9 cellular contexts compared by ENCODE assay signal in genomic region chr1:204438628-204439027, GRCh38. TPM values are rescaled to one million over a fixed set of nuclear protein-coding genes. Genes with fewer than 3 reads are reported as not detected.
DNase-seq lines count a peak whose midpoint lies in the region; ATAC-seq and TF ChIP-seq lines count a peak whose summit lies in the region.
"Had no signal": no experiment of that assay in that cellular context is flagged by ENCODE, and none has a peak within 500 bp of the region (broad histone marks: within the 10 kb centered on the region; RNA-seq: fewer than 3 reads in every experiment).

No MANE protein-coding gene starts in this region.

- no peak overlapping the region for H3K4ac ChIP-seq in mesenchymal stem cell (ENCODE audit: low read depth in 1 of 2, low read length in 2 of 2)

- no peaks in the 10 kb centered on the region for H3K9me3 ChIP-seq in mesenchymal stem cell (ENCODE audit: control insufficient read depth, low read length)

- peaks cover 5% of the 10 kb centered on the region for H3K4me1 ChIP-seq in mesenchymal stem cell (ENCODE audit: control insufficient read depth, insufficient read depth, low read depth, low read length)

- H4K8ac ChIP-seq in mesenchymal stem cell (ENCODE audit: low read length) = no peak overlapping the region

- no peak overlapping the region for H2AK5ac ChIP-seq in mesenchymal stem cell (ENCODE audit: low read length, severe bottlenecking)

- peaks cover 0 to 20% of the 10 kb centered on the region in 2 experiments for H3K36me3 ChIP-seq in mesenchymal stem cell (ENCODE audit: control insufficient read depth in 1 of 2, insufficient read depth in 2 of 2, low read depth in 1 of 2, low read length in 2 of 2)
- peaks cover 7% of the 10 kb centered on the region for H3K36me3 ChIP-seq in H7 (replicated peaks; ENCODE audit: control insufficient read depth, insufficient read depth, low read length)

- no peak overlapping the region for H4K91ac ChIP-seq in mesenchymal stem cell (ENCODE audit: low read length)

- peak overlapping the region in 1 of 2 experiments; percentile 51 for H3K18ac ChIP-seq in mesenchymal stem cell (ENCODE audit: low read depth in 1 of 2, low read length in 2 of 2)

- peak overlapping the region; percentile 34 for H3K9ac ChIP-seq in mesenchymal stem cell (ENCODE audit: low read length)

- H2BK5ac ChIP-seq in mesenchymal stem cell (ENCODE audit: low read depth, low read length, poor library complexity, severe bottlenecking) = no peak overlapping the region

- no peak overlapping the region for H3K23ac ChIP-seq in mesenchymal stem cell (ENCODE audit: low read length in 2 of 2)

- 63% methylated on average over 7 of the region's 7 CpGs for WGBS in mesenchymal stem cell

- ATAC-seq in GM18868 (IDR thresholded peaks at IDR 0.05; ENCODE audit: unreplicated experiment) = no peak

- DNase-seq in A172 (ENCODE audit: low spot score) (peak; percentile 99), HFF-Myc (ENCODE audit: extremely low read depth, low read depth) (peak; percentile 66), astrocyte of the hippocampus (ENCODE audit: low read depth, low spot score) (peak; percentile 97), mesenchymal stem cell (peak; percentile 96), GM19240 (ENCODE audit: insufficient read length, low spot score) (no peak), cerebellar cortex (ENCODE audit: low spot score) (no peak), H7 (no peak)
- DNase-seq: kidney had no signal

- no peak for TF ChIP-seq CTCF in HFF-Myc (IDR thresholded peaks at IDR 0.05; ENCODE audit: low read depth, low read length, missing control alignments)

- H3K4me2 ChIP-seq in mesenchymal stem cell (ENCODE audit: low read length, poor library complexity, severe bottlenecking) = no peak overlapping the region

- H3K27ac ChIP-seq in mesenchymal stem cell (ENCODE audit: low read length, poor library complexity, severe bottlenecking) = peak overlapping the region; percentile 59

- H3K79me1 ChIP-seq in mesenchymal stem cell (replicated peaks; ENCODE audit: low read length, poor library complexity, severe bottlenecking) = no peaks in the 10 kb centered on the region

- no peak overlapping the region for H2BK120ac ChIP-seq in mesenchymal stem cell (ENCODE audit: low read depth, low read length)

- no peak overlapping the region for H2BK15ac ChIP-seq in mesenchymal stem cell (ENCODE audit: low read depth, poor library complexity, severe bottlenecking)

- H2AFZ ChIP-seq in mesenchymal stem cell (ENCODE audit: low read depth, low read length) = no peak overlapping the region

- H3K14ac ChIP-seq in mesenchymal stem cell (ENCODE audit: low read length in 2 of 2) = peak overlapping the region in 1 of 2 experiments; percentile 47

- peak overlapping the region in 1 of 2 experiments; percentile 34 for H2BK12ac ChIP-seq in mesenchymal stem cell (ENCODE audit: low read length in 2 of 2)

- no peaks in the 10 kb centered on the region for H3K27me3 ChIP-seq in mesenchymal stem cell (ENCODE audit: control insufficient read depth in 1 of 2, insufficient read depth in 1 of 2, low read length in 2 of 2)
- no peaks in the 10 kb centered on the region for H3K27me3 ChIP-seq in H7 (ENCODE audit: control insufficient read depth, insufficient read depth, low read length)

- H3K4me3 ChIP-seq in HFF-Myc (replicated peaks; ENCODE audit: low read depth, low read length) (no peak overlapping the region), mesenchymal stem cell (ENCODE audit: insufficient read depth in 1 of 2, low read depth in 1 of 2, low read length in 2 of 2) (peak overlapping the region in 1 of 2 experiments; percentile 46), H7 (ENCODE audit: insufficient read depth, low read depth, low read length) (no peak overlapping the region)

RNA-seq across cellular contexts. Expression of gene PPP1R15B, which starts 27.0 kb away (rescaled TPM):
- total RNA-seq in A172 (2014; rRNA removed; shearing (Covaris generic)) = 27.8 and 34.5 TPM in 2 replicates
- polyA plus RNA-seq in mesenchymal stem cell (2013, experiment 1 of 2) = 19.9 TPM
- 19.0 TPM for polyA plus RNA-seq in mesenchymal stem cell (2013, experiment 2 of 2)
- 37.1 and 40.6 TPM in 2 replicates for total RNA-seq in H7 (2014; rRNA removed; shearing (Covaris generic))

RNA-seq across cellular contexts. Expression of gene PIK3C2B, which starts 56.0 kb away (rescaled TPM):
- total RNA-seq in A172 (2014; rRNA removed; shearing (Covaris generic)) = 2.0 and 2.5 TPM in 2 replicates
- 3.7 TPM for polyA plus RNA-seq in mesenchymal stem cell (2013, experiment 1 of 2)
- polyA plus RNA-seq in mesenchymal stem cell (2013, experiment 2 of 2) = 3.8 TPM
- total RNA-seq in H7 (2014; rRNA removed; shearing (Covaris generic)) = 14.7 and 18.1 TPM in 2 replicates

Comparison
In these comparisons a context has a peak if more than half of its experiments do, and no peak if none do; other contexts are left out.
1. DNase-seq: peak in A172 (single experiment), HFF-Myc (single experiment), astrocyte of the hippocampus (single experiment) and mesenchymal stem cell (single experiment); none in GM19240 (single experiment), cerebellar cortex (single experiment) and H7 (single experiment).